1 cellular context compared by ENCODE assay signal in the genomic region with DNA sequence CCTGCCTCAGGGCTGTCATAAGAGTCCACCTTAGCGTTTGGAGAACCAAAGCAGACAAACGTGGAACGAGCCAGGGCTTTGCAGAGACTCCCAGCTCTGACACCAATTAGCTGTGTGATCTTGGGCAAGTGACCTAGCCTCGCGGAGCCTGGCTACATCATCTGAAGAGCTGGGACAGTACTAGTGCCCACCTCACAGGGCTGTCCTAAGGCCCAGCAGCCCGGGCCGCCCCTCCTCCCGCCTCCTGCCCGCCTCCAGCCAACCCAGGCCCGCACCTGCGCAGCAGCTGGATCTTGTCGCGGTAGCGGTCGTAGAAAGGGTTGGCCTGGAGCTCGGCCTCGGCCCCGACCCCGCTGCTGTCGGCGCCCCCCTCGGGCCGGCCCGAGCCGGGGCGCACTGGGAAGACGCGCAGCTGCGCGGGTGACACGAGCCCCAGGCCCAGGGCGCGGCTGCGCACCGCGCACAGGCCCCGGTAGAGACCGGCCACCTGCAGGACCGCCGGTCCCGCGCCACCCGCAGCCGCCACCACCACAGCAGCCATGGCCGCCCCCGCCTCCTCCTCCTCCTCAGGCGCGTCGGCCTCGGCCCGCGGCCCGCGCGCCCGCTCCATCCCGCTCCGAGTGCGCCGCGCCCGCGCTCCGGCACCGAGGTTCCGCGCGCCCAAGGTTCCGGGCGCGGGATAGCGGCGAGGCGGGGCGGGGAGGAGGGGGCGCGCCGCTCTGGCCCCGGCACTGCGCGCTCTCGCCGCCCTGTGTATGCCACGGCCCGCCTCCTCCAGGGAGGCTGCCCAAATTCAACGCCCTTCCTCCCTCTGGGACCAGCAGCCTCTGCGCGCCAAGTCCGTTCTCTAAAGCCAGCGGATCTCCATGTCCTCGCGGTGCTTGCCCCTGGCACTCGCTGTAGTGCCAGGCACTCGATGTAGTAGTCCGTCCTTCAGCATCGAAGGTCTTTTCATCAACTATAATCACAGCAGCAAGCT.
A peak's percentile ranks its signal among the peaks of the same experiment; 100 is the strongest.
TF ChIP-seq lines count a peak whose summit lies in the region.

A gene with protein sequence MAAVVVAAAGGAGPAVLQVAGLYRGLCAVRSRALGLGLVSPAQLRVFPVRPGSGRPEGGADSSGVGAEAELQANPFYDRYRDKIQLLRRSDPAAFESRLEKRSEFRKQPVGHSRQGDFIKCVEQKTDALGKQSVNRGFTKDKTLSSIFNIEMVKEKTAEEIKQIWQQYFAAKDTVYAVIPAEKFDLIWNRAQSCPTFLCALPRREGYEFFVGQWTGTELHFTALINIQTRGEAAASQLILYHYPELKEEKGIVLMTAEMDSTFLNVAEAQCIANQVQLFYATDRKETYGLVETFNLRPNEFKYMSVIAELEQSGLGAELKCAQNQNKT (minus strand): TSS at position 583 of the 979 bp plus-strand sequence. CDS start 42 bp downstream, at position 541.

TF ChIP-seq in HepG2, 621 proteins besides CTCF, POLR2A, EP300 and RAD21 (continued from another document and continues in another):
- TF ChIP-seq AFF4 (CRISPR knock-in tag; IDR thresholded peaks at IDR 0.05) = no peak
- peak; percentile 81; the same call in 1 of the 2 replicates for TF ChIP-seq ZNF790 (CRISPR knock-in tag; IDR thresholded peaks at IDR 0.05; ENCODE audit: borderline replicate concordance)
- TF ChIP-seq RAD51 (IDR thresholded peaks at IDR 0.05; ENCODE audit: borderline replicate concordance) = no peak
- TF ChIP-seq, protein P1, sequence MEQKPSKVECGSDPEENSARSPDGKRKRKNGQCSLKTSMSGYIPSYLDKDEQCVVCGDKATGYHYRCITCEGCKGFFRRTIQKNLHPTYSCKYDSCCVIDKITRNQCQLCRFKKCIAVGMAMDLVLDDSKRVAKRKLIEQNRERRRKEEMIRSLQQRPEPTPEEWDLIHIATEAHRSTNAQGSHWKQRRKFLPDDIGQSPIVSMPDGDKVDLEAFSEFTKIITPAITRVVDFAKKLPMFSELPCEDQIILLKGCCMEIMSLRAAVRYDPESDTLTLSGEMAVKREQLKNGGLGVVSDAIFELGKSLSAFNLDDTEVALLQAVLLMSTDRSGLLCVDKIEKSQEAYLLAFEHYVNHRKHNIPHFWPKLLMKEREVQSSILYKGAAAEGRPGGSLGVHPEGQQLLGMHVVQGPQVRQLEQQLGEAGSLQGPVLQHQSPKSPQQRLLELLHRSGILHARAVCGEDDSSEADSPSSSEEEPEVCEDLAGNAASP (CRISPR knock-in tag; IDR thresholded peaks at IDR 0.05; ENCODE audit: borderline replicate concordance) = no peak
- TF ChIP-seq NR2F2 (IDR thresholded peaks at IDR 0.05; ENCODE audit: borderline replicate concordance, low read depth) = no peak
- no peak for TF ChIP-seq PLRG1 (conservative IDR thresholded peaks at IDR 0.05)
- no peak for TF ChIP-seq ZNF776 (CRISPR knock-in tag; IDR thresholded peaks at IDR 0.05)
- no peak for TF ChIP-seq NFIB (CRISPR knock-in tag; IDR thresholded peaks at IDR 0.05; ENCODE audit: borderline replicate concordance)
- TF ChIP-seq SKI (IDR thresholded peaks at IDR 0.05; ENCODE audit: partially characterized antibody) = no peak
- TF ChIP-seq HNRNPUL1 (IDR thresholded peaks at IDR 0.05; ENCODE audit: low read depth, low read length) = no peak
- TF ChIP-seq HNF1B (CRISPR knock-in tag; IDR thresholded peaks at IDR 0.05) = no peak
- TF ChIP-seq, protein P2, sequence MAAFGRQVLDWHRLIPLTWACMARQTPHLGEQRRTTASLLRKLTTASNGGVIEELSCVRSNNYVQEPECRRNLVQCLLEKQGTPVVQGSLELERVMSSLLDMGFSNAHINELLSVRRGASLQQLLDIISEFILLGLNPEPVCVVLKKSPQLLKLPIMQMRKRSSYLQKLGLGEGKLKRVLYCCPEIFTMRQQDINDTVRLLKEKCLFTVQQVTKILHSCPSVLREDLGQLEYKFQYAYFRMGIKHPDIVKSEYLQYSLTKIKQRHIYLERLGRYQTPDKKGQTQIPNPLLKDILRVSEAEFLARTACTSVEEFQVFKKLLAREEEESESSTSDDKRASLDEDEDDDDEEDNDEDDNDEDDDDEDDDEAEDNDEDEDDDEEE (CRISPR knock-in tag; IDR thresholded peaks at IDR 0.05) = 0 out of 2 replicates have a peak, but pooled peaks have one; percentile 43
- TF ChIP-seq, protein P3, sequence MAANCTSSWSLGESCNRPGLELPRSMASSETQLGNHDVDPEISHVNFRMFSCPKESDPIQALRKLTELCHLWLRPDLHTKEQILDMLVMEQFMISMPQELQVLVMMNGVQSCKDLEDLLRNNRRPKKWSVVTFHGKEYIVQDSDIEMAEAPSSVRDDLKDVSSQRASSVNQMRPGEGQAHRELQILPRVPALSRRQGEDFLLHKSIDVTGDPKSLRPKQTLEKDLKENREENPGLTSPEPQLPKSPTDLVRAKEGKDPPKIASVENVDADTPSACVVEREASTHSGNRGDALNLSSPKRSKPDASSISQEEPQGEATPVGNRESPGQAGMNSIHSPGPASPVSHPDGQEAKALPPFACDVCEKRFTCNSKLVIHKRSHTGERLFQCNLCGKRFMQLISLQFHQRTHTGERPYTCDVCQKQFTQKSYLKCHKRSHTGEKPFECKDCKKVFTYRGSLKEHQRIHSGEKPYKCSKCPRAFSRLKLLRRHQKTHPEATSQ (CRISPR knock-in tag; IDR thresholded peaks at IDR 0.05; ENCODE audit: borderline replicate concordance) = no peak
- no peak for TF ChIP-seq ZNF607 (CRISPR knock-in tag; IDR thresholded peaks at IDR 0.05; ENCODE audit: borderline replicate concordance)
- TF ChIP-seq AGO1 (IDR thresholded peaks at IDR 0.05; ENCODE audit: low read depth, low read length, poor library complexity, severe bottlenecking) = no peak
- TF ChIP-seq FUBP1 (CRISPR knock-in tag; IDR thresholded peaks at IDR 0.05; ENCODE audit: borderline replicate concordance) = peak; percentile 77; the same call in 1 of the 2 replicates
- no peak for TF ChIP-seq MBNL3 (CRISPR knock-in tag; conservative IDR thresholded peaks at IDR 0.05)
- TF ChIP-seq HOXD1 (CRISPR knock-in tag; IDR thresholded peaks at IDR 0.05) = no peak
- no peak for TF ChIP-seq ZNF619 (CRISPR knock-in tag; IDR thresholded peaks at IDR 0.05)
- TF ChIP-seq ZFP82 (CRISPR knock-in tag; IDR thresholded peaks at IDR 0.05; ENCODE audit: borderline replicate concordance) = no peak; the same call in 1 of the 2 replicates
- TF ChIP-seq ZNF773 (CRISPR knock-in tag; IDR thresholded peaks at IDR 0.05; ENCODE audit: borderline replicate concordance) = no peak
- TF ChIP-seq, protein P4, sequence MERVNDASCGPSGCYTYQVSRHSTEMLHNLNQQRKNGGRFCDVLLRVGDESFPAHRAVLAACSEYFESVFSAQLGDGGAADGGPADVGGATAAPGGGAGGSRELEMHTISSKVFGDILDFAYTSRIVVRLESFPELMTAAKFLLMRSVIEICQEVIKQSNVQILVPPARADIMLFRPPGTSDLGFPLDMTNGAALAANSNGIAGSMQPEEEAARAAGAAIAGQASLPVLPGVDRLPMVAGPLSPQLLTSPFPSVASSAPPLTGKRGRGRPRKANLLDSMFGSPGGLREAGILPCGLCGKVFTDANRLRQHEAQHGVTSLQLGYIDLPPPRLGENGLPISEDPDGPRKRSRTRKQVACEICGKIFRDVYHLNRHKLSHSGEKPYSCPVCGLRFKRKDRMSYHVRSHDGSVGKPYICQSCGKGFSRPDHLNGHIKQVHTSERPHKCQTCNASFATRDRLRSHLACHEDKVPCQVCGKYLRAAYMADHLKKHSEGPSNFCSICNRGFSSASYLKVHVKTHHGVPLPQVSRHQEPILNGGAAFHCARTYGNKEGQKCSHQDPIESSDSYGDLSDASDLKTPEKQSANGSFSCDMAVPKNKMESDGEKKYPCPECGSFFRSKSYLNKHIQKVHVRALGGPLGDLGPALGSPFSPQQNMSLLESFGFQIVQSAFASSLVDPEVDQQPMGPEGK (CRISPR knock-in tag; IDR thresholded peaks at IDR 0.05) = no peak
- no peak for TF ChIP-seq ZNF20 (CRISPR knock-in tag; IDR thresholded peaks at IDR 0.05)
- TF ChIP-seq ZNF343 (CRISPR knock-in tag; IDR thresholded peaks at IDR 0.05) = no peak
- TF ChIP-seq, protein P5, sequence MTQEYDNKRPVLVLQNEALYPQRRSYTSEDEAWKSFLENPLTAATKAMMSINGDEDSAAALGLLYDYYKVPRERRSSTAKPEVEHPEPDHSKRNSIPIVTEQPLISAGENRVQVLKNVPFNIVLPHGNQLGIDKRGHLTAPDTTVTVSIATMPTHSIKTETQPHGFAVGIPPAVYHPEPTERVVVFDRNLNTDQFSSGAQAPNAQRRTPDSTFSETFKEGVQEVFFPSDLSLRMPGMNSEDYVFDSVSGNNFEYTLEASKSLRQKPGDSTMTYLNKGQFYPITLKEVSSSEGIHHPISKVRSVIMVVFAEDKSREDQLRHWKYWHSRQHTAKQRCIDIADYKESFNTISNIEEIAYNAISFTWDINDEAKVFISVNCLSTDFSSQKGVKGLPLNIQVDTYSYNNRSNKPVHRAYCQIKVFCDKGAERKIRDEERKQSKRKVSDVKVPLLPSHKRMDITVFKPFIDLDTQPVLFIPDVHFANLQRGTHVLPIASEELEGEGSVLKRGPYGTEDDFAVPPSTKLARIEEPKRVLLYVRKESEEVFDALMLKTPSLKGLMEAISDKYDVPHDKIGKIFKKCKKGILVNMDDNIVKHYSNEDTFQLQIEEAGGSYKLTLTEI (CRISPR knock-in tag; conservative IDR thresholded peaks at IDR 0.05) = no peak
- 0 out of 2 replicates have a peak, but pooled peaks have one; percentile 70 for TF ChIP-seq SAFB2 (CRISPR knock-in tag; IDR thresholded peaks at IDR 0.05; ENCODE audit: borderline replicate concordance, low read depth)
- TF ChIP-seq, protein P6, sequence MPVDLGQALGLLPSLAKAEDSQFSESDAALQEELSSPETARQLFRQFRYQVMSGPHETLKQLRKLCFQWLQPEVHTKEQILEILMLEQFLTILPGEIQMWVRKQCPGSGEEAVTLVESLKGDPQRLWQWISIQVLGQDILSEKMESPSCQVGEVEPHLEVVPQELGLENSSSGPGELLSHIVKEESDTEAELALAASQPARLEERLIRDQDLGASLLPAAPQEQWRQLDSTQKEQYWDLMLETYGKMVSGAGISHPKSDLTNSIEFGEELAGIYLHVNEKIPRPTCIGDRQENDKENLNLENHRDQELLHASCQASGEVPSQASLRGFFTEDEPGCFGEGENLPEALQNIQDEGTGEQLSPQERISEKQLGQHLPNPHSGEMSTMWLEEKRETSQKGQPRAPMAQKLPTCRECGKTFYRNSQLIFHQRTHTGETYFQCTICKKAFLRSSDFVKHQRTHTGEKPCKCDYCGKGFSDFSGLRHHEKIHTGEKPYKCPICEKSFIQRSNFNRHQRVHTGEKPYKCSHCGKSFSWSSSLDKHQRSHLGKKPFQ (CRISPR knock-in tag; IDR thresholded peaks at IDR 0.05; ENCODE audit: insufficient replicate concordance) = no peak
- no peak for TF ChIP-seq ZFP37 (CRISPR knock-in tag; IDR thresholded peaks at IDR 0.05; ENCODE audit: borderline replicate concordance)
- TF ChIP-seq ZMYM2 (CRISPR knock-in tag; IDR thresholded peaks at IDR 0.05) = no peak
- no peak for TF ChIP-seq MIER3 (CRISPR knock-in tag; IDR thresholded peaks at IDR 0.05; ENCODE audit: borderline replicate concordance)
- no peak for TF ChIP-seq PREB (CRISPR knock-in tag; IDR thresholded peaks at IDR 0.05)
- TF ChIP-seq WIZ (CRISPR knock-in tag; IDR thresholded peaks at IDR 0.05) = no peak
